8 cellular contexts compared by ENCODE assay signal in the genomic region with DNA sequence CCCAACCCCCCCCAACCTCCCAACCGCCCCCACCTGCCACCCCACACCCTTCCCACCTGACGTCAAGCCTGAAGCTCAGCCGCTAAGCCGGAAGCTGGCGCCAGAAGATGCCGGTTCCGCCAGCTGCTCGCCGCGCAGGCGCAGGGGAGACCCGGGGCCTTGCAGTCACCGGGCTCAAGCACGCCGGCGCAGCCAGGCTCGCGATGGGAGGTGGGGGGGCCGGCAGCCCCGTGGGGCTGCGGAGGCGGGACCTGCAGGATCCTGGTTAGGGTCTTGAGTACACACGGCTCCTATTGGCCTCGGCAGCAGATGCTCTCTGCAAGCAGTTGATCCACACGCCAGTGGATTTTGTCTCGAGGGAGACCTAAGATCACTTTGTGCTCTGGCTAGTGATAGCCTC. TPM values are rescaled to one million over a fixed set of nuclear protein-coding genes. Genes with fewer than 3 reads are reported as not detected.
DNase-seq lines count a peak whose midpoint lies in the region; ATAC-seq and TF ChIP-seq lines count a peak whose summit lies in the region.

TSS of gene LIG4 (minus strand) at position 109 of the 400 bp plus-strand sequence. CDS start 4,268 bp downstream, outside the sequence.

- H3K9me3 Mint-ChIP-seq in chondrocyte (ENCODE audit: low read depth), result no peaks in the 10 kb centered on the region

- peak within 1 kb of the TSS; percentile 69 for H3K4me3 Mint-ChIP-seq in chondrocyte (ENCODE audit: unreplicated experiment)

- ATAC-seq in HG03378 (IDR thresholded peaks at IDR 0.05; ENCODE audit: unreplicated experiment), result peak; percentile 48

- TF ChIP-seq CTCF in chondrocyte (IDR thresholded peaks at IDR 0.05), result no peak

- no peaks in the 10 kb centered on the region for H3K27me3 Mint-ChIP-seq in chondrocyte (ENCODE audit: low read depth)

- H3K27ac Mint-ChIP-seq in chondrocyte (ENCODE audit: unreplicated experiment), result peak within 1 kb of the TSS; percentile 82

- H3K4me1 Mint-ChIP-seq in chondrocyte (ENCODE audit: low read depth), result peaks cover 45% of the 10 kb centered on the region

- DNase-seq in AML-193 (lab: John Stamatoyannopoulos, UW) (peak; percentile 85 to 89), NCI-H460 (ENCODE audit: extremely low read depth, low read depth) (peak; percentile 76), chondrocyte (ENCODE audit: low spot score) (peak; percentile 97), kidney glomerular epithelial cell (lab: John Stamatoyannopoulos, UW) (peak; percentile 82)
- peak; percentile 89 for DNase-seq in activated CD4-positive, alpha-beta T cell treated with anti-CD3 and anti-CD28 coated beads for 1 hour
- DNase-seq in stimulated activated CD4-positive, alpha-beta T cell treated with anti-CD3 and anti-CD28 coated beads, Interleukin-15, amount 100 ng/mL, for 48 hours (ENCODE audit: low read depth in 2 of 2), result peak; percentile 82 to 84

- peaks cover 9% of the 10 kb centered on the region for H3K36me3 Mint-ChIP-seq in chondrocyte (ENCODE audit: low read depth)

- peak; percentile 73 for TF ChIP-seq POLR2A in GM19099 (IDR thresholded peaks at IDR 0.05; ENCODE audit: extremely low read depth, insufficient read length, low read depth)

RNA-seq across cellular contexts. Expression of gene LIG4, which starts in this region (rescaled TPM):
- 11.8 and 13.3 TPM in 2 replicates for total RNA-seq in NCI-H460 (2014; rRNA removed; shearing (Covaris generic))
- 10.9 and 15.5 TPM in 2 replicates for polyA plus RNA-seq in NCI-H460 (2014; cell fraction: nucleus; rRNA removed)
- total RNA-seq in chondrocyte, result 10.2 to 13.3 TPM (median 10.7 TPM) in 3 replicates

Comparison
In these comparisons a context has a peak if more than half of its experiments do, and no peak if none do; other contexts are left out.
1. Peak in every context shown above with its lines: DNase-seq and ATAC-seq.